Comparison of ENCODE assay signal across 8 cellular contexts in genomic region chr6:29976253-29976587, GRCh38.
DNase-seq lines count a peak whose midpoint lies in the region; ATAC-seq lines count a peak whose summit lies in the region.

No MANE protein-coding gene starts in this region.

- H3K36me3 ChIP-seq in ACC112 (ENCODE audit: insufficient read depth, low read length), result no peaks in the 10 kb centered on the region
- no peaks in the 10 kb centered on the region for H3K36me3 ChIP-seq in muscle layer of duodenum (ENCODE audit: control insufficient read depth in 1 of 2, insufficient read depth in 2 of 2, low read length in 2 of 2)

- no peaks in the 10 kb centered on the region for H3K9me3 ChIP-seq in muscle layer of duodenum (ENCODE audit: control insufficient read depth in 1 of 2, low read length in 2 of 2)

- H3K36me3 Mint-ChIP-seq in central memory CD8-positive, alpha-beta T cell (ENCODE audit: insufficient read depth), result peaks cover 4% of the 10 kb centered on the region

- peak overlapping the region; percentile 33 for H3K27ac Mint-ChIP-seq in central memory CD8-positive, alpha-beta T cell (ENCODE audit: low read depth)

- H3K4me1 Mint-ChIP-seq in central memory CD8-positive, alpha-beta T cell, result peaks cover 48% of the 10 kb centered on the region

- no peaks in the 10 kb centered on the region for H3K4me1 ChIP-seq in ACC112 (ENCODE audit: control insufficient read depth, insufficient read depth, low read length, unreplicated experiment)
- peaks cover 4 to 17% of the 10 kb centered on the region in 2 donors for H3K4me1 ChIP-seq in muscle layer of duodenum (ENCODE audit: control insufficient read depth in 1 of 2, insufficient read depth in 2 of 2, low read length in 2 of 2)

- no peaks in the 10 kb centered on the region for H3K9me3 Mint-ChIP-seq in central memory CD8-positive, alpha-beta T cell

- DNase-seq in HuH-7.5 (ENCODE audit: low spot score) (peak; percentile 48), NCI-H187 (lab: John Stamatoyannopoulos, UW) (no peak)
- no peak for DNase-seq in central memory CD8-positive, alpha-beta T cell (ENCODE audit: low spot score in 2 of 2)

- H3K27me3 Mint-ChIP-seq in central memory CD8-positive, alpha-beta T cell, result peaks cover 53% of the 10 kb centered on the region

- H3K27me3 ChIP-seq in ACC112 (ENCODE audit: insufficient read depth, low read length) (peaks cover 12% of the 10 kb centered on the region), muscle layer of duodenum (ENCODE audit: low read depth, low read length) (peaks cover 7% of the 10 kb centered on the region)

- ATAC-seq in central memory CD8-positive, alpha-beta T cell (replicated peaks; ENCODE audit: extremely low read depth, poor library complexity, severe bottlenecking), result no peak
- ATAC-seq in GM21737 (IDR thresholded peaks at IDR 0.05; ENCODE audit: unreplicated experiment), result no peak
- no peak for ATAC-seq in GM19463 (IDR thresholded peaks at IDR 0.05; ENCODE audit: unreplicated experiment)
- ATAC-seq in HG02798 (IDR thresholded peaks at IDR 0.05; ENCODE audit: poor library complexity, unreplicated experiment), result no peak

- H3K79me2 ChIP-seq in ACC112 (ENCODE audit: control insufficient read depth, insufficient read depth, low read length, unreplicated experiment), result no peaks in the 10 kb centered on the region

- peak overlapping the region; percentile 84 for H3K4me3 Mint-ChIP-seq in central memory CD8-positive, alpha-beta T cell

- H2AFZ ChIP-seq in ACC112 (ENCODE audit: low read length, unreplicated experiment), result no peak overlapping the region

- H3K27ac ChIP-seq in ACC112 (ENCODE audit: low read depth, low read length) (no peak overlapping the region), muscle layer of duodenum (ENCODE audit: low read length) (peak overlapping the region; percentile 88)

- peak overlapping the region; percentile 83 for H3K4me3 ChIP-seq in ACC112 (ENCODE audit: low read depth, low read length)
- peak overlapping the region; percentile 52 to 65 for H3K4me3 ChIP-seq in muscle layer of duodenum (ENCODE audit: low read depth in 1 of 2, low read length in 2 of 2)
